14 cellular contexts compared by ENCODE assay signal in genomic region chr2:119680457-119681195, GRCh38. TPM values are rescaled to one million over a fixed set of nuclear protein-coding genes. Genes with fewer than 3 reads are reported as not detected.
A peak's percentile ranks its signal among the peaks of the same experiment; 100 is the strongest.
DNase-seq lines count a peak whose midpoint lies in the region; TF ChIP-seq lines count a peak whose summit lies in the region.
"Had no signal": no experiment of that assay in that cellular context is flagged by ENCODE, and none has a peak within 500 bp of the region (broad histone marks: within the 10 kb centered on the region; RNA-seq: fewer than 3 reads in every experiment).

No MANE protein-coding gene starts in this region.

- CTCF ChIA-PET in MCF 10A (lab: Yijun Ruan, JAX): interaction anchor here (1.0 kb wide), 1 partner anchor 204 kb away, joined by 4 read pairs; no protein-coding TSS in a partner anchor
- CTCF ChIA-PET in mammary epithelial cell (lab: Charles Lee; ENCODE audit: low non-redundant PET): no interaction called here
- CTCF ChIA-PET in OCI-LY7 (lab: Charles Lee; ENCODE audit: unreplicated experiment): no interaction called here
- CTCF ChIA-PET in GM10248 (lab: Yijun Ruan, JAX): interaction anchor here (0.8 to 1.4 kb wide), 4 partner anchors 20 to 633 kb away, joined by 3 to 4 read pairs (median 3); no protein-coding TSS in a partner anchor

- POLR2A ChIA-PET in MCF 10A (lab: Yijun Ruan, JAX) (interaction anchor here (1.0 kb wide), 1 partner anchor 80 kb away, joined by 3 read pairs; no protein-coding TSS in a partner anchor), OCI-LY7 (lab: Charles Lee) (interaction anchor here (0.6 to 1.2 kb wide), 3 partner anchors 14 to 80 kb away, joined by 3 read pairs; no protein-coding TSS in a partner anchor), GM10248 (lab: Yijun Ruan, JAX) (no interaction called here)

- H4K20me1 ChIP-seq in mammary epithelial cell (ENCODE audit: insufficient read depth, low read length) (no peaks in the 10 kb centered on the region), OCI-LY7 (ENCODE audit: insufficient read depth, low read length) (no peaks in the 10 kb centered on the region), hepatocyte (ENCODE audit: insufficient read depth, poor library complexity, severe bottlenecking) (no peaks in the 10 kb centered on the region)

- H2AFZ ChIP-seq in mammary epithelial cell (ENCODE audit: low read depth, low read length) (no peak overlapping the region), OCI-LY7 (ENCODE audit: low read length) (no peak overlapping the region), hepatocyte (no peak overlapping the region)

- H3K9me2 ChIP-seq in OCI-LY7 (ENCODE audit: insufficient read depth, low read length) (no peaks in the 10 kb centered on the region), hepatocyte (replicated peaks; ENCODE audit: insufficient read depth) (no peaks in the 10 kb centered on the region)

- no peak for TF ChIP-seq CTCF in MCF 10A (IDR thresholded peaks at IDR 0.05; ENCODE audit: unreplicated experiment)
- TF ChIP-seq CTCF in mammary epithelial cell (conservative IDR thresholded peaks at IDR 0.05 in 1 of 2, IDR thresholded peaks at IDR 0.05 in 1 of 2; ENCODE audit: extremely low read depth in 1 of 2, insufficient read depth in 1 of 2, low read depth in 1 of 2, low read length in 2 of 2): no peak
- TF ChIP-seq CTCF in OCI-LY7 (conservative IDR thresholded peaks at IDR 0.05; ENCODE audit: low read length): no peak
- no peak for TF ChIP-seq CTCF in hepatocyte (IDR thresholded peaks at IDR 0.05; ENCODE audit: poor library complexity)
- TF ChIP-seq CTCF in type B pancreatic cell (conservative IDR thresholded peaks at IDR 0.05): no peak
- no peak for TF ChIP-seq CTCF in GM10248 (IDR thresholded peaks at IDR 0.05; ENCODE audit: control extremely low read depth, extremely low read depth, low read depth, missing control alignments)
- TF ChIP-seq CTCF in esophagus squamous epithelium (IDR thresholded peaks at IDR 0.05): no peak

- no peaks in the 10 kb centered on the region for H3K36me3 ChIP-seq in mammary epithelial cell (ENCODE audit: insufficient read depth, low read length)
- peaks cover 23% of the 10 kb centered on the region for H3K36me3 ChIP-seq in OCI-LY7 (ENCODE audit: insufficient read depth, low read length)
- H3K36me3 ChIP-seq in hepatocyte (replicated peaks; ENCODE audit: insufficient read depth, low read depth): no peaks in the 10 kb centered on the region
- H3K36me3 ChIP-seq in esophagus squamous epithelium: peaks cover 0 to 20% (median 0%) of the 10 kb centered on the region in 3 donors
- H3K36me3 ChIP-seq: ovary had no signal

- TF ChIP-seq POLR2A in esophagus squamous epithelium (IDR thresholded peaks at IDR 0.05): no peak

- no peak overlapping the region for H3K27ac ChIP-seq in mammary epithelial cell (ENCODE audit: insufficient read depth, low read depth, low read length)
- H3K27ac ChIP-seq in OCI-LY7 (ENCODE audit: low read depth, low read length, poor library complexity, severe bottlenecking): no peak overlapping the region
- H3K27ac ChIP-seq in hepatocyte: no peak overlapping the region
- H3K27ac ChIP-seq in esophagus squamous epithelium: no peak overlapping the region
- H3K27ac ChIP-seq: left ventricle myocardium inferior, ovary had no signal

- H3K4me1 Mint-ChIP-seq in MCF 10A (ENCODE audit: insufficient read depth, unreplicated experiment) (no peaks in the 10 kb centered on the region), type B pancreatic cell (ENCODE audit: unreplicated experiment) (peaks cover 38% of the 10 kb centered on the region)

- intact Hi-C loops in MCF 10A (cut with micrococcal nuclease) (no loop called here), mammary epithelial cell (cut with micrococcal nuclease) (no loop called here), OCI-LY7 (cut with micrococcal nuclease; ENCODE audit: unreplicated experiment) (no loop called here), esophagus squamous epithelium (cut with DNase I) (no loop called here)

- H3K4me2 ChIP-seq in mammary epithelial cell (ENCODE audit: insufficient read depth, low read depth, low read length) (no peak overlapping the region), OCI-LY7 (ENCODE audit: low read length) (peak overlapping the region; percentile 98), hepatocyte (peak overlapping the region; percentile 78)

- no peak overlapping the region for H3K27ac Mint-ChIP-seq in MCF 10A (ENCODE audit: low read depth, unreplicated experiment)
- no peak overlapping the region for H3K27ac Mint-ChIP-seq in type B pancreatic cell

- H3K79me2 ChIP-seq in mammary epithelial cell (ENCODE audit: insufficient read depth, low read length) (peaks cover 24% of the 10 kb centered on the region), OCI-LY7 (ENCODE audit: insufficient read depth, low read depth, low read length) (peaks cover 16% of the 10 kb centered on the region), hepatocyte (peaks cover 18% of the 10 kb centered on the region)

- DNase-seq in MCF 10A (ENCODE audit: unreplicated experiment) (no peak), mammary epithelial cell (no peak), OCI-LY7 (ENCODE audit: low spot score) (no peak), hepatocyte (ENCODE audit: low spot score) (no peak), type B pancreatic cell (ENCODE audit: extremely low spot score, unreplicated experiment) (no peak), GM10248 (ENCODE audit: extremely low spot score) (no peak), esophagus squamous epithelium (lab: John Stamatoyannopoulos, UW) (no peak)
- no peak for DNase-seq in activated effector memory CD4-positive, alpha-beta T cell treated with Interleukin-2 at 50 U/mL for 16 hours
- DNase-seq: activated CD8-positive, alpha-beta memory T cell treated with anti-CD3 and anti-CD28 coated beads for 24 hours; effector memory CD4-positive, alpha-beta T cell; left ventricle myocardium inferior; NCI-H146; NCI-H69; ovary had no signal

- no peak overlapping the region for H3K9ac ChIP-seq in mammary epithelial cell (ENCODE audit: insufficient read depth, low read length)

- H3K9me3 Mint-ChIP-seq in MCF 10A (ENCODE audit: unreplicated experiment) (no peaks in the 10 kb centered on the region), type B pancreatic cell (no peaks in the 10 kb centered on the region)

- WGBS in mammary epithelial cell (ENCODE audit: low coverage, missing lambda C conversion rate): 97% methylated on average over 12 of the region's 13 CpGs
- 97% methylated on average over 13 of the region's 13 CpGs for WGBS in hepatocyte (ENCODE audit: low lambda C conversion rate, missing lambda C conversion rate)
- 93 to 97% methylated on average over 7 to 13 of the region's 13 CpGs for WGBS in esophagus squamous epithelium, 2 donors

- H3K4me3 Mint-ChIP-seq in MCF 10A (ENCODE audit: unreplicated experiment): peak overlapping the region; percentile 55
- H3K4me3 Mint-ChIP-seq in type B pancreatic cell: peak overlapping the region; percentile 89

- in situ Hi-C loops in mammary epithelial cell (cut with MboI; ENCODE audit: low sequenced_read_pairs in 2 of 2): no loop called here

- peaks cover 6% of the 10 kb centered on the region for H3K36me3 Mint-ChIP-seq in MCF 10A (ENCODE audit: insufficient read depth, unreplicated experiment)
- peaks cover 12% of the 10 kb centered on the region for H3K36me3 Mint-ChIP-seq in type B pancreatic cell

- peak overlapping the region in 1 of 3 experiments; percentile 84 for H3K4me3 ChIP-seq in mammary epithelial cell (replicated peaks in 1 of 3; ENCODE audit: insufficient read depth in 1 of 3, low read depth in 2 of 3, low read length in 3 of 3)
- peak overlapping the region; percentile 99 for H3K4me3 ChIP-seq in OCI-LY7 (ENCODE audit: low read depth, low read length, poor library complexity, severe bottlenecking)
- no peak overlapping the region for H3K4me3 ChIP-seq in hepatocyte
- no peak overlapping the region for H3K4me3 ChIP-seq in esophagus squamous epithelium

- peaks cover 8% of the 10 kb centered on the region for H3K4me1 ChIP-seq in mammary epithelial cell (ENCODE audit: insufficient read depth, low read length)
- H3K4me1 ChIP-seq in OCI-LY7 (ENCODE audit: insufficient read depth, low read length, poor library complexity, severe bottlenecking): peaks cover 8% of the 10 kb centered on the region
- peaks cover 6% of the 10 kb centered on the region for H3K4me1 ChIP-seq in hepatocyte (ENCODE audit: insufficient read depth)
- peaks cover 0 to 38% (median 7%) of the 10 kb centered on the region in 3 donors for H3K4me1 ChIP-seq in esophagus squamous epithelium

- H3K27me3 Mint-ChIP-seq in MCF 10A (ENCODE audit: insufficient read depth, unreplicated experiment) (no peaks in the 10 kb centered on the region), type B pancreatic cell (no peaks in the 10 kb centered on the region)

- H3K9me3 ChIP-seq in mammary epithelial cell (replicated peaks; ENCODE audit: insufficient read depth, low read length): no peaks in the 10 kb centered on the region
- H3K9me3 ChIP-seq in OCI-LY7 (ENCODE audit: low read length): no peaks in the 10 kb centered on the region
- H3K9me3 ChIP-seq in hepatocyte (ENCODE audit: low read depth): no peaks in the 10 kb centered on the region
- no peaks in the 10 kb centered on the region for H3K9me3 ChIP-seq in esophagus squamous epithelium
- H3K9me3 ChIP-seq: left ventricle myocardium inferior, ovary had no signal

- H3K27me3 ChIP-seq in mammary epithelial cell (ENCODE audit: insufficient read depth, low read length): no peaks in the 10 kb centered on the region
- H3K27me3 ChIP-seq in hepatocyte: no peaks in the 10 kb centered on the region
- no peaks in the 10 kb centered on the region for H3K27me3 ChIP-seq in esophagus squamous epithelium
- H3K27me3 ChIP-seq: ovary had no signal

- BruUV-seq in MCF 10A (replicated peaks; lab: Mats Ljungman, UMichigan) (no TSS peak), mammary epithelial cell (replicated peaks; lab: Mats Ljungman, UMichigan) (no TSS peak), OCI-LY7 (replicated peaks; lab: Mats Ljungman, UMichigan) (no TSS peak)

- dilution Hi-C loops in mammary epithelial cell (cut with HindIII; ENCODE audit: low sequenced_read_pairs): no loop called here

RNA-seq across cellular contexts. Expression of gene TMEM177, which starts 1.6 kb away (rescaled TPM):
- total RNA-seq in MCF 10A (2022) (13.3 and 16.8 TPM in 2 replicates), mammary epithelial cell (10 to 100 TPM; 11.7 to 13.3 TPM), OCI-LY7 (2022) (24.2 and 28.8 TPM in 2 replicates), hepatocyte (27.5 and 29.4 TPM in 2 replicates), type B pancreatic cell (ENCODE audit: low replicate concordance) (16.9 and 19.0 TPM in 2 replicates), esophagus squamous epithelium (10 to 100 TPM in 1 of 4 donors, 1 to 10 TPM in 3; 4.0 to 14.4 (median 6.1) TPM)
- polyA plus RNA-seq in mammary epithelial cell (21.9 TPM), hepatocyte (28.8 and 43.8 TPM in 2 replicates)
- polyA minus RNA-seq in mammary epithelial cell: 12.2 TPM
- total RNA-seq in OCI-LY7 (2014; rRNA removed; shearing (Covaris generic)): 31.8 and 36.7 TPM in 2 replicates

Comparison
In these comparisons a context has a peak if more than half of its experiments do, and no peak if none do; other contexts are left out.
1. CTCF ChIA-PET loops: an anchor here in MCF 10A (1.0 kb wide) and GM10248 (0.8 to 1.4 kb wide); none called in mammary epithelial cell and OCI-LY7.